1 cellular context compared by ENCODE assay signal in genomic region chr11:115581871-115582639, GRCh38.
TF ChIP-seq lines count a peak whose summit lies in the region.

No MANE protein-coding gene starts in this region.

TF ChIP-seq in HEK293, 187 proteins besides CTCF, POLR2A, EP300 and RAD21 (continued from another document and continues in another):
- TF ChIP-seq ZNF518A (tag by site-specific recombination; conservative IDR thresholded peaks at IDR 0.05; ENCODE audit: low read depth) = no peak
- no peak for TF ChIP-seq RBAK (tag by site-specific recombination; IDR thresholded peaks at IDR 0.05)
- TF ChIP-seq ZNF26 (tag by site-specific recombination; IDR thresholded peaks at IDR 0.05) = no peak
- 0 out of 2 replicates have a peak, but pooled peaks have one; percentile 16 for TF ChIP-seq ZSCAN30 (tag by site-specific recombination; IDR thresholded peaks at IDR 0.05)
- TF ChIP-seq ZNF366 (tag by site-specific recombination; conservative IDR thresholded peaks at IDR 0.05) = peak; percentile 58; the same call in 1 of the 2 replicates
- TF ChIP-seq MZF1 (tag by site-specific recombination; IDR thresholded peaks at IDR 0.05; ENCODE audit: borderline replicate concordance) = peak; percentile 100
- no peak for TF ChIP-seq ZNF324 (tag by site-specific recombination; IDR thresholded peaks at IDR 0.05)
- no peak for TF ChIP-seq ZNF692 (tag by site-specific recombination; IDR thresholded peaks at IDR 0.05)
- TF ChIP-seq ZNF211 (tag by site-specific recombination; IDR thresholded peaks at IDR 0.05; ENCODE audit: low read depth) = no peak
- no peak for TF ChIP-seq PRDM10 (tag by site-specific recombination; IDR thresholded peaks at IDR 0.05)
- no peak for TF ChIP-seq ZNF37A (tag by site-specific recombination; IDR thresholded peaks at IDR 0.05)
- no peak for TF ChIP-seq ZNF776 (tag by site-specific recombination; IDR thresholded peaks at IDR 0.05; ENCODE audit: borderline replicate concordance)
- TF ChIP-seq PATZ1 (tag by site-specific recombination; IDR thresholded peaks at IDR 0.05) = 0 out of 2 replicates have a peak, but pooled peaks have one; percentile 14
- peak; percentile 69 for TF ChIP-seq KLF1 (tag by site-specific recombination; IDR thresholded peaks at IDR 0.05)
- TF ChIP-seq ZBTB48 (tag by site-specific recombination; IDR thresholded peaks at IDR 0.05) = peak; percentile 41; the same call in 1 of the 2 replicates
- TF ChIP-seq ZNF513 (tag by site-specific recombination; IDR thresholded peaks at IDR 0.05) = no peak
- no peak for TF ChIP-seq ZNF112 (tag by site-specific recombination; IDR thresholded peaks at IDR 0.05)
- no peak for TF ChIP-seq ZNF221 (tag by site-specific recombination; IDR thresholded peaks at IDR 0.05; ENCODE audit: borderline replicate concordance)
- TF ChIP-seq ZNF48 (tag by site-specific recombination; IDR thresholded peaks at IDR 0.05) = no peak
- TF ChIP-seq ZNF266 (tag by site-specific recombination; IDR thresholded peaks at IDR 0.05; ENCODE audit: low read depth) = no peak
- no peak for TF ChIP-seq ZNF140 (tag by site-specific recombination; IDR thresholded peaks at IDR 0.05)
- TF ChIP-seq ZNF23 (tag by site-specific recombination; IDR thresholded peaks at IDR 0.05; ENCODE audit: borderline replicate concordance) = no peak
- peak; percentile 10; the same call in 1 of the 2 replicates for TF ChIP-seq ZBTB17 (tag by site-specific recombination; IDR thresholded peaks at IDR 0.05)
- no peak for TF ChIP-seq GLI4 (tag by site-specific recombination; IDR thresholded peaks at IDR 0.05)
- TF ChIP-seq ZNF548 (tag by site-specific recombination; IDR thresholded peaks at IDR 0.05) = no peak
- no peak for TF ChIP-seq ZNF660 (tag by site-specific recombination; IDR thresholded peaks at IDR 0.05)
- TF ChIP-seq TRIM28 (IDR thresholded peaks at IDR 0.05; ENCODE audit: borderline replicate concordance, low read length) = peak; percentile 71; the same call in 1 of the 2 replicates
- no peak for TF ChIP-seq ZNF843 (tag by site-specific recombination; IDR thresholded peaks at IDR 0.05)
- peak; percentile 97 for TF ChIP-seq ZBTB44 (tag by site-specific recombination; IDR thresholded peaks at IDR 0.05)
- no peak for TF ChIP-seq ZNF664 (tag by site-specific recombination; IDR thresholded peaks at IDR 0.05)
- no peak for TF ChIP-seq ZNF610 (tag by site-specific recombination; IDR thresholded peaks at IDR 0.05; ENCODE audit: borderline replicate concordance)
- TF ChIP-seq ZNF423 (tag by site-specific recombination; IDR thresholded peaks at IDR 0.05) = no peak
- TF ChIP-seq HIC1 (tag by site-specific recombination; IDR thresholded peaks at IDR 0.05) = no peak
- no peak for TF ChIP-seq ZBTB21 (tag by site-specific recombination; IDR thresholded peaks at IDR 0.05)
- TF ChIP-seq ZSCAN4 (tag by site-specific recombination; IDR thresholded peaks at IDR 0.05) = peak; percentile 73
- no peak for TF ChIP-seq ZNF175 (tag by site-specific recombination; IDR thresholded peaks at IDR 0.05)
- no peak for TF ChIP-seq ZNF24 (tag by site-specific recombination; IDR thresholded peaks at IDR 0.05)
- peak; percentile 29 for TF ChIP-seq ZNF654 (tag by site-specific recombination; IDR thresholded peaks at IDR 0.05; ENCODE audit: low read depth)
- peak; percentile 76; the same call in 1 of the 2 replicates for TF ChIP-seq ZNF600 (tag by site-specific recombination; IDR thresholded peaks at IDR 0.05)
